ENCODE assay signal across 7 cellular contexts in genomic region chr12:24048446-24048845, GRCh38.
"Had no signal": no experiment of that assay in that cellular context is flagged by ENCODE, and none has a peak within 500 bp of the region (broad histone marks: within the 10 kb centered on the region; RNA-seq: fewer than 3 reads in every experiment).

No MANE protein-coding gene starts in this region.

- H3K4me3 ChIP-seq: GM12878 had no signal

- FAIRE-seq: G401.6, GM12878, GM12891, GM12892, GM19239 had no signal

- DNase-seq: GDM1, GF-D8 had no signal
